ENCODE assay signal across 25 cellular contexts in genomic region chr15:88124199-88124598, GRCh38.
"Had no signal": no experiment of that assay in that cellular context is flagged by ENCODE, and none has a peak within 500 bp of the region (broad histone marks: within the 10 kb centered on the region; RNA-seq: fewer than 3 reads in every experiment).

No MANE protein-coding gene starts in this region.

- H3K9ac ChIP-seq: parathyroid adenoma had no signal

- ATAC-seq: activated CD8-positive, alpha-beta T cell treated with anti-CD3 and anti-CD28 coated beads for 36 hours; activated T-cell treated with anti-CD3 and anti-CD28 coated beads, Interleukin-2, amount 50 U/mL, for 4 hours; left colon; naive thymus-derived CD4-positive, alpha-beta T cell; psoas muscle; stimulated activated naive CD8-positive, alpha-beta T cell treated with anti-CD3 and anti-CD28 coated beads, Interleukin-15, Interleukin-2, amounts not matched to agents 100 U/mL and 50 U/mL, for 24 hours had no signal

- H3K9me3 Mint-ChIP-seq: activated B cell treated with CpG ODN at 0.5 μM for 24 hours; activated CD8-positive, alpha-beta T cell treated with anti-CD3 and anti-CD28 coated beads for 36 hours; activated T-cell treated with anti-CD3 and anti-CD28 coated beads, Interleukin-2, amount 50 U/mL, for 4 hours; central memory CD8-positive, alpha-beta T cell; mesothelial cell of epicardium had no signal

- H3K27me3 ChIP-seq: colonic mucosa, testis, upper lobe of left lung, vagina had no signal

- H3K4me3 ChIP-seq: colonic mucosa, psoas muscle, skin epidermis, testis, upper lobe of left lung, vagina had no signal

- H3K36me3 ChIP-seq: colonic mucosa, upper lobe of left lung, vagina had no signal

- H3K4me1 ChIP-seq: colonic mucosa, parathyroid adenoma, psoas muscle, testis, upper lobe of left lung, vagina had no signal

- DNase-seq: activated B cell treated with CpG ODN at 0.5 μM for 24 hours; activated CD4-positive, alpha-beta T cell treated with anti-CD3 and anti-CD28 coated beads, Interleukin-2, amount 50 U/mL, for 1 hour; activated CD8-positive, alpha-beta T cell treated with anti-CD3 and anti-CD28 coated beads for 36 hours; activated naive CD4-positive, alpha-beta T cell treated with Interleukin-2 at 50 U/mL for 16 hours; activated T-cell treated with anti-CD3 and anti-CD28 coated beads, Interleukin-2, amount 50 U/mL, for 4 hours; anterior cingulate cortex; colonic mucosa; effector CD8-positive, alpha-beta T cell; left colon; mammary epithelial cell; naive thymus-derived CD4-positive, alpha-beta T cell; nucleus accumbens; psoas muscle; stimulated activated CD4-positive, alpha-beta T cell treated with anti-CD3 and anti-CD28 coated beads, Interleukin-12 subunit alpha, Interleukin-12 subunit beta, amount 100 ng/mL, for 4 hours; stimulated activated CD4-positive, alpha-beta T cell treated with anti-CD3 and anti-CD28 coated beads, Interleukin-4, amount 100 ng/mL, for 1 hour; stimulated activated naive CD8-positive, alpha-beta T cell treated with anti-CD3 and anti-CD28 coated beads, Interleukin-15, Interleukin-2, amounts not matched to agents 100 U/mL and 50 U/mL, for 24 hours; T-helper 2 cell; testis; upper lobe of left lung had no signal

- H3K4me1 Mint-ChIP-seq: activated B cell treated with CpG ODN at 0.5 μM for 24 hours; central memory CD8-positive, alpha-beta T cell; mesothelial cell of epicardium; naive thymus-derived CD4-positive, alpha-beta T cell had no signal

- H3K36me3 Mint-ChIP-seq: activated naive CD8-positive, alpha-beta T cell; mesothelial cell of epicardium; naive thymus-derived CD4-positive, alpha-beta T cell had no signal

- H3K27ac Mint-ChIP-seq: activated B cell treated with CpG ODN at 0.5 μM for 24 hours; activated CD8-positive, alpha-beta T cell treated with anti-CD3 and anti-CD28 coated beads for 36 hours; activated naive CD8-positive, alpha-beta T cell; mesothelial cell of epicardium; naive thymus-derived CD4-positive, alpha-beta T cell had no signal

- H2AFZ ChIP-seq: parathyroid adenoma had no signal

- H3K27ac ChIP-seq: colonic mucosa, parathyroid adenoma, psoas muscle, skin epidermis, testis, upper lobe of left lung, vagina had no signal

- H3K9me3 ChIP-seq: colonic mucosa, psoas muscle, testis, upper lobe of left lung, vagina had no signal

- H3K79me2 ChIP-seq: parathyroid adenoma had no signal

- H3K4me3 Mint-ChIP-seq: activated B cell treated with CpG ODN at 0.5 μM for 24 hours; activated CD8-positive, alpha-beta T cell treated with anti-CD3 and anti-CD28 coated beads for 36 hours; activated naive CD8-positive, alpha-beta T cell; activated T-cell treated with anti-CD3 and anti-CD28 coated beads, Interleukin-2, amount 50 U/mL, for 4 hours; central memory CD8-positive, alpha-beta T cell; mesothelial cell of epicardium; naive thymus-derived CD4-positive, alpha-beta T cell had no signal
